ENCODE assay signal across 8 cellular contexts in genomic region chr14:66070542-66071319, GRCh38.
DNase-seq lines count a peak whose midpoint lies in the region; ATAC-seq and TF ChIP-seq lines count a peak whose summit lies in the region.

No MANE protein-coding gene starts in this region.

- no peaks in the 10 kb centered on the region for H3K36me3 ChIP-seq in Loucy (ENCODE audit: insufficient read depth, low read length)

- H4K20me1 ChIP-seq in Loucy (ENCODE audit: insufficient read depth, low read length, poor library complexity, severe bottlenecking), result no peaks in the 10 kb centered on the region

- H3K79me2 ChIP-seq in Loucy (ENCODE audit: insufficient read depth, low read length), result no peaks in the 10 kb centered on the region

- ATAC-seq in activated CD4-positive, CD25-positive, alpha-beta regulatory T cell treated with anti-CD3 and anti-CD28 coated beads, Interleukin-2, amount 50 U/mL, for 24 hours, result peak; percentile 48 to 68
- ATAC-seq in HG03521 (IDR thresholded peaks at IDR 0.05; ENCODE audit: unreplicated experiment), result no peak

- H3K4me3 ChIP-seq in Loucy (ENCODE audit: low read length, poor library complexity, severe bottlenecking), result no peak overlapping the region

- peak; percentile 53 to 79 for DNase-seq in NCI-H524 (lab: John Stamatoyannopoulos, UW)
- DNase-seq in NCI-H524 treated with DMSO at 0.1 percent for 48 hours (lab: John Stamatoyannopoulos, UW), result no peak
- DNase-seq in cerebellar cortex (ENCODE audit: low spot score), result peak; percentile 70
- DNase-seq in lung microvascular endothelial cell (ENCODE audit: low read depth in 2 of 2), result peak; percentile 21 to 30
- DNase-seq in stimulated activated CD8-positive, alpha-beta memory T cell treated with anti-CD3 and anti-CD28 coated beads, Interleukin-4, amount 100 ng/mL, for 48 hours, result peak; percentile 89

- H3K9me2 ChIP-seq in Loucy (replicated peaks; ENCODE audit: low read depth, low read length), result no peaks in the 10 kb centered on the region

- no peaks in the 10 kb centered on the region for H3F3A ChIP-seq in Loucy (ENCODE audit: low read depth)

- no peaks in the 10 kb centered on the region for H3K9me3 ChIP-seq in Loucy (ENCODE audit: insufficient read depth, low read depth, low read length)

- H3K4me2 ChIP-seq in Loucy (ENCODE audit: low read depth, low read length, poor library complexity, severe bottlenecking), result no peak overlapping the region

- peak; percentile 96 for TF ChIP-seq CTCF in Loucy (conservative IDR thresholded peaks at IDR 0.05; ENCODE audit: low read length)

- no peak overlapping the region for H2AFZ ChIP-seq in Loucy (ENCODE audit: low read length)

- H3K27me3 ChIP-seq in Loucy (ENCODE audit: insufficient read depth, low read length, poor library complexity, severe bottlenecking), result no peaks in the 10 kb centered on the region

- H3K4me1 ChIP-seq in Loucy (ENCODE audit: insufficient read depth, low read length, poor library complexity, severe bottlenecking), result no peaks in the 10 kb centered on the region

- no peak overlapping the region for H3K9ac ChIP-seq in Loucy (ENCODE audit: low read depth, low read length, poor library complexity, severe bottlenecking)
